Comparison of ENCODE assay signal across 8 cellular contexts in genomic region chr4:42995343-42995944, GRCh38.
DNase-seq lines count a peak whose midpoint lies in the region; ATAC-seq and TF ChIP-seq lines count a peak whose summit lies in the region.

No MANE protein-coding gene starts in this region.

- H3K9me3 Mint-ChIP-seq in glutamatergic neuron (ENCODE audit: unreplicated experiment) (no peaks in the 10 kb centered on the region), type B pancreatic cell (no peaks in the 10 kb centered on the region)

- no peaks in the 10 kb centered on the region for H3K27me3 Mint-ChIP-seq in glutamatergic neuron (ENCODE audit: unreplicated experiment)
- H3K27me3 Mint-ChIP-seq in type B pancreatic cell = no peaks in the 10 kb centered on the region

- H3K36me3 Mint-ChIP-seq in glutamatergic neuron (ENCODE audit: unreplicated experiment) (no peaks in the 10 kb centered on the region), type B pancreatic cell (no peaks in the 10 kb centered on the region)

- no peak overlapping the region for H3K27ac Mint-ChIP-seq in glutamatergic neuron (ENCODE audit: unreplicated experiment)
- no peak overlapping the region for H3K27ac Mint-ChIP-seq in type B pancreatic cell

- no peak overlapping the region for H3K4me3 Mint-ChIP-seq in glutamatergic neuron (ENCODE audit: unreplicated experiment)
- H3K4me3 Mint-ChIP-seq in type B pancreatic cell = no peak overlapping the region

- H3K4me1 Mint-ChIP-seq in glutamatergic neuron (ENCODE audit: low read depth, unreplicated experiment) = no peaks in the 10 kb centered on the region
- H3K4me1 Mint-ChIP-seq in type B pancreatic cell (ENCODE audit: unreplicated experiment) = no peaks in the 10 kb centered on the region

- peak; percentile 86 for ATAC-seq in GM21381 (IDR thresholded peaks at IDR 0.05; ENCODE audit: unreplicated experiment)
- no peak for ATAC-seq in HG02571 (IDR thresholded peaks at IDR 0.05; ENCODE audit: unreplicated experiment)

- in situ Hi-C loops in SK-MEL-5 (cut with HindIII; ENCODE audit: low pct_unique_long_range_greater_than_20kb, low sequenced_read_pairs) = no loop called here

- peak; percentile 0 for DNase-seq in GM04504 (ENCODE audit: low read depth)
- DNase-seq in HT-29 (ENCODE audit: low spot score) = peak; percentile 23
- peak; percentile 54 for DNase-seq in SK-MEL-5 (ENCODE audit: low read depth, low spot score)
- DNase-seq in glutamatergic neuron = no peak
- no peak for DNase-seq in type B pancreatic cell (ENCODE audit: extremely low spot score, unreplicated experiment)
- DNase-seq in activated CD8-positive, alpha-beta memory T cell treated with anti-CD3 and anti-CD28 coated beads, Interleukin-2, amount 50 U/mL, for 4 hours = no peak

- TF ChIP-seq CTCF in glutamatergic neuron (IDR thresholded peaks at IDR 0.05; ENCODE audit: partially characterized antibody, unreplicated experiment) (peak; percentile 79), type B pancreatic cell (conservative IDR thresholded peaks at IDR 0.05) (peak; percentile 85)

Comparison
In these comparisons a context has a peak if more than half of its experiments do, and no peak if none do; other contexts are left out.
1. DNase-seq: peak in GM04504 (single experiment), HT-29 (single experiment) and SK-MEL-5 (single experiment); none in glutamatergic neuron (single experiment), type B pancreatic cell (single experiment) and activated CD8-positive, alpha-beta memory T cell treated with anti-CD3 and anti-CD28 coated beads, Interleukin-2, amount 50 U/mL, for 4 hours (single experiment).